In the genomic region with DNA sequence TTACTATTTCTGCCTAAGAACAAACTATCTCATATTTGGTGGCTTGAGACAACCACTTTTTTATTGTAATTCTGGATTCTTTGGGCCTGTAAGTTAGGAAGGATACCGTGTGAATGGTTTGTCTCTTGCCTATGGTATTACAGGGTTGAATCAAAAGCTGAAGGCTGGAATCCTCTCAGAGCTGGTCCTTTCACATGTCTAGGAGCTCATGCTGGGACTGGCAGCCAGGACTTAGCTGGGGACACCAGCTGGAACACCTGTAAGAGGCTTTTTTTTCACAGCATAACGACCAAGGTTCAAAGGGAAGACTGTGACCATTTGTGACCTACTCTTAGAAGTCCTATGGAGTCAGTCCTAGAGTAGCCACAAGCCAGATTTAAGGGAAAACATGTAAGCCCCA, we compare ENCODE assay signal across 12 cellular contexts.
DNase-seq lines count a peak whose midpoint lies in the region; ATAC-seq and TF ChIP-seq lines count a peak whose summit lies in the region.
"Had no signal": no experiment of that assay in that cellular context is flagged by ENCODE, and none has a peak within 500 bp of the region (broad histone marks: within the 10 kb centered on the region; RNA-seq: fewer than 3 reads in every experiment).

No MANE protein-coding gene starts in this region.

- H3K4me3 Mint-ChIP-seq in endodermal cell, result no peak overlapping the region
- H3K4me3 Mint-ChIP-seq: B cell; CD8-positive, alpha-beta T cell had no signal

- no peak for ATAC-seq in activated CD4-positive, CD25-positive, alpha-beta regulatory T cell treated with anti-CD3 and anti-CD28 coated beads, Interleukin-2, amount 50 U/mL, for 24 hours
- ATAC-seq: CD8-positive, alpha-beta T cell had no signal

- WGBS in endodermal cell (ENCODE audit: insufficient coverage in 1 of 2, insufficient read length in 1 of 2), 2 experiments, result 63 to 73% methylated on average over 1 to 2 of the region's 2 CpGs

- no peak overlapping the region for H3K4me3 ChIP-seq in endodermal cell (ENCODE audit: low read length)
- H3K4me3 ChIP-seq: BLaER1 treated with 17β-estradiol and CSF1 and Interleukin-3, amounts not matched to agents 10 nM and 100 nM had no signal

- no peak overlapping the region for H3K9ac ChIP-seq in endodermal cell (ENCODE audit: extremely low read depth, low read length, poor library complexity, severe bottlenecking)
- H3K9ac ChIP-seq: BLaER1 treated with 17β-estradiol and CSF1 and Interleukin-3, amounts not matched to agents 10 nM and 100 nM had no signal

- H3K27ac ChIP-seq in endodermal cell (ENCODE audit: low read depth, low read length), result no peak overlapping the region
- H3K27ac ChIP-seq: BLaER1 treated with 17β-estradiol and CSF1 and Interleukin-3, amounts not matched to agents 10 nM and 100 nM had no signal

- peak; percentile 49 for DNase-seq in NCI-H82 (lab: John Stamatoyannopoulos, UW)
- no peak for DNase-seq in NCI-H82 treated with DMSO at 0.1 percent for 48 hours (lab: John Stamatoyannopoulos, UW; ENCODE audit: unreplicated experiment)
- peak; percentile 0 for DNase-seq in UCSD-AML1 (lab: John Stamatoyannopoulos, UW; ENCODE audit: unreplicated experiment)
- DNase-seq in endodermal cell, result peak; percentile 63
- no peak for DNase-seq in NCI-H1436 (lab: John Stamatoyannopoulos, UW)
- DNase-seq in NCI-H128 (lab: John Stamatoyannopoulos, UW; ENCODE audit: unreplicated experiment), result no peak
- DNase-seq: Calu3; CD8-positive, alpha-beta T cell; HCEC 1CT had no signal

- H3K9me3 Mint-ChIP-seq in endodermal cell, result no peaks in the 10 kb centered on the region

- no peaks in the 10 kb centered on the region for H3K36me3 Mint-ChIP-seq in endodermal cell (ENCODE audit: low read depth)
- H3K36me3 Mint-ChIP-seq: CD8-positive, alpha-beta T cell had no signal

- H3K27ac Mint-ChIP-seq in endodermal cell, result no peak overlapping the region
- H3K27ac Mint-ChIP-seq: B cell; CD8-positive, alpha-beta T cell had no signal

- peaks cover 4% of the 10 kb centered on the region for H3K4me1 Mint-ChIP-seq in endodermal cell
- H3K4me1 Mint-ChIP-seq: B cell had no signal

- H3K9me3 ChIP-seq in endodermal cell (ENCODE audit: control insufficient read depth, low read length), result no peaks in the 10 kb centered on the region
- H3K9me3 ChIP-seq: BLaER1 treated with 17β-estradiol and CSF1 and Interleukin-3, amounts not matched to agents 10 nM and 100 nM had no signal

- H3K4me1 ChIP-seq in endodermal cell (ENCODE audit: control insufficient read depth, insufficient read depth, low read length), result no peaks in the 10 kb centered on the region
- H3K4me1 ChIP-seq: BLaER1 treated with 17β-estradiol and CSF1 and Interleukin-3, amounts not matched to agents 10 nM and 100 nM had no signal

- H3K27me3 Mint-ChIP-seq in endodermal cell (ENCODE audit: insufficient read depth), result no peaks in the 10 kb centered on the region
- H3K27me3 Mint-ChIP-seq: B cell had no signal

- no peaks in the 10 kb centered on the region for H3K27me3 ChIP-seq in endodermal cell (ENCODE audit: control insufficient read depth, insufficient read depth, low read length, poor library complexity, severe bottlenecking)
- H3K27me3 ChIP-seq: BLaER1 treated with 17β-estradiol and CSF1 and Interleukin-3, amounts not matched to agents 10 nM and 100 nM had no signal

- TF ChIP-seq CTCF in endodermal cell (conservative IDR thresholded peaks at IDR 0.05), result no peak

- no peaks in the 10 kb centered on the region for H3K36me3 ChIP-seq in endodermal cell (ENCODE audit: control insufficient read depth, insufficient read depth, low read length)
- H3K36me3 ChIP-seq: BLaER1 treated with 17β-estradiol and CSF1 and Interleukin-3, amounts not matched to agents 10 nM and 100 nM had no signal

Comparison
In these comparisons a context has a peak if more than half of its experiments do, and no peak if none do; other contexts are left out.
1. DNase-seq: peak in NCI-H82 (single experiment), UCSD-AML1 (single experiment) and endodermal cell (single experiment); none in NCI-H82 treated with DMSO at 0.1 percent for 48 hours (single experiment), NCI-H1436 (single experiment) and NCI-H128 (single experiment).